ENCODE assay signal across 28 cellular contexts in genomic region chr12:108046135-108046534, GRCh38.
DNase-seq lines count a peak whose midpoint lies in the region; FAIRE-seq and TF ChIP-seq lines count a peak whose summit lies in the region.
"Had no signal": no experiment of that assay in that cellular context is flagged by ENCODE, and none has a peak within 500 bp of the region (broad histone marks: within the 10 kb centered on the region; RNA-seq: fewer than 3 reads in every experiment).

No MANE protein-coding gene starts in this region.

- H3F3A ChIP-seq in MM.1S (ENCODE audit: insufficient read depth, low read length) (peaks cover 11% of the 10 kb centered on the region), neural progenitor cell (ENCODE audit: low read depth) (peaks cover 3% of the 10 kb centered on the region)

- WGBS in H1 (ENCODE audit: extremely low coverage in 1 of 2, insufficient coverage in 1 of 2, insufficient read length in 1 of 2, insufficient replicate concordance in 2 of 2, low coverage in 1 of 2, low lambda C conversion rate in 2 of 2, missing lambda C conversion rate in 1 of 2), 2 experiments: 84% methylated on average over 10 of the region's 10 CpGs; no CpG with 5 or more reads in 1 of the 2 experiments

- TF ChIP-seq RAD21 in H1 (IDR thresholded peaks at IDR 0.05 in 1 of 2, conservative IDR thresholded peaks at IDR 0.05 in 1 of 2; ENCODE audit: low read depth in 2 of 2, low read length in 2 of 2): no peak

- peaks cover 2% of the 10 kb centered on the region for H3K27me3 Mint-ChIP-seq in neural progenitor cell (ENCODE audit: insufficient read depth, low read depth)
- peaks cover 6% of the 10 kb centered on the region for H3K27me3 Mint-ChIP-seq in activated CD4-positive, alpha-beta T cell treated with anti-CD3 and anti-CD28 coated beads, Interleukin-2, amount 10 ng/mL, durations not matched to agents 24 days and 14 days

- no peak overlapping the region for H3K18ac ChIP-seq in H1 (ENCODE audit: extremely low read depth, low read length)

- H3K79me2 ChIP-seq in MM.1S (ENCODE audit: low read length): no peaks in the 10 kb centered on the region
- H3K79me2 ChIP-seq in H1 (ENCODE audit: control insufficient read depth in 1 of 2, insufficient read depth in 2 of 2, low read length in 2 of 2): no peaks in the 10 kb centered on the region
- H3K79me2 ChIP-seq in neural progenitor cell (ENCODE audit: low read depth): no peaks in the 10 kb centered on the region

- H4K8ac ChIP-seq in H1 (ENCODE audit: extremely low read depth, insufficient read depth, low read length): no peak overlapping the region

- no peak overlapping the region for H2BK15ac ChIP-seq in H1 (ENCODE audit: low read length)

- H3K27ac ChIP-seq in A673 (ENCODE audit: low read depth, low read length, poor library complexity, severe bottlenecking): no peak overlapping the region
- no peak overlapping the region for H3K27ac ChIP-seq in MM.1S (ENCODE audit: low read length)
- no peak overlapping the region for H3K27ac ChIP-seq in H1 (ENCODE audit: low read depth, low read length)
- no peak overlapping the region for H3K27ac ChIP-seq in neural progenitor cell

- no peaks in the 10 kb centered on the region; the same call in 1 of the 2 replicates for H3K23me2 ChIP-seq in H1 (ENCODE audit: low read depth, low read length)

- H3K9me3 ChIP-seq in A673 (ENCODE audit: low read depth, low read length, poor library complexity, severe bottlenecking) (no peaks in the 10 kb centered on the region), MM.1S (replicated peaks; ENCODE audit: insufficient read depth, low read length) (no peaks in the 10 kb centered on the region), H1 (ENCODE audit: insufficient read depth in 2 of 2, low read depth in 1 of 2, low read length in 1 of 2) (no peaks in the 10 kb centered on the region), neural progenitor cell (ENCODE audit: low read depth) (no peaks in the 10 kb centered on the region)
- H3K9me3 ChIP-seq: lower lobe of right lung, pancreas, tibial nerve had no signal

- no peak overlapping the region for H4K91ac ChIP-seq in H1 (replicated peaks; ENCODE audit: insufficient read length, low read length)

- H3K4ac ChIP-seq in H1 (replicated peaks; ENCODE audit: insufficient read length, low read depth, low read length): no peak overlapping the region

- H3K36me3 ChIP-seq in A673 (ENCODE audit: insufficient read depth, low read length, poor library complexity, severe bottlenecking): no peaks in the 10 kb centered on the region
- no peaks in the 10 kb centered on the region for H3K36me3 ChIP-seq in MM.1S (replicated peaks; ENCODE audit: insufficient read depth, low read length)
- H3K36me3 ChIP-seq in H1 (ENCODE audit: control insufficient read depth in 2 of 4, insufficient read depth in 4 of 4, low read length in 3 of 4): no peaks in the 10 kb centered on the region
- H3K36me3 ChIP-seq in neural progenitor cell: no peaks in the 10 kb centered on the region
- H3K36me3 ChIP-seq: lower lobe of right lung, pancreas, tibial nerve had no signal

- H3K23ac ChIP-seq in H1 (ENCODE audit: insufficient read length): no peak overlapping the region

- H3K27me3 ChIP-seq in A673 (replicated peaks; ENCODE audit: insufficient read depth, low read depth, low read length, poor library complexity): peaks cover 27% of the 10 kb centered on the region
- no peaks in the 10 kb centered on the region for H3K27me3 ChIP-seq in MM.1S (replicated peaks; ENCODE audit: insufficient read depth, low read length)
- 0 out of 7 replicates have a peak, but pooled peaks cover 0 to 2% (median 0%) of the 10 kb centered on the region in 4 experiments for H3K27me3 ChIP-seq in H1 (replicated peaks in 1 of 4; ENCODE audit: control insufficient read depth in 3 of 4, extremely low read depth in 1 of 4, insufficient read depth in 3 of 4, low read length in 3 of 4)
- H3K27me3 ChIP-seq in neural progenitor cell: no peaks in the 10 kb centered on the region
- H3K27me3 ChIP-seq: tibial nerve had no signal

- H3K4me2 ChIP-seq in MM.1S (ENCODE audit: low read depth, low read length) (peak overlapping the region; percentile 68; the same call in 1 of the 2 replicates), H1 (ENCODE audit: insufficient read depth in 1 of 2, low read depth in 2 of 2, low read length in 2 of 2) (no peak overlapping the region), neural progenitor cell (no peak overlapping the region)

- no peaks in the 10 kb centered on the region for H3K9me2 ChIP-seq in MM.1S (replicated peaks; ENCODE audit: insufficient read depth, low read length)

- no peak overlapping the region for H3K4me3 ChIP-seq in A673 (ENCODE audit: low read depth, low read length, poor library complexity, severe bottlenecking)
- 0 out of 2 replicates have a peak overlapping the region, but pooled peaks have one; percentile 37 for H3K4me3 ChIP-seq in MM.1S (ENCODE audit: low read length)
- H3K4me3 ChIP-seq in H1 (ENCODE audit: extremely low read depth in 1 of 4, insufficient read depth in 2 of 4, low read depth in 3 of 4, low read length in 4 of 4): no peak overlapping the region
- H3K4me3 ChIP-seq in neural progenitor cell: no peak overlapping the region
- H3K4me3 ChIP-seq: lower lobe of right lung, pancreas had no signal

- no peak overlapping the region for H4K5ac ChIP-seq in H1 (ENCODE audit: insufficient read length, low read depth, low read length)

- H3K79me1 ChIP-seq in H1 (ENCODE audit: low read depth, low read length): no peaks in the 10 kb centered on the region

- H3K56ac ChIP-seq in H1 (replicated peaks; ENCODE audit: insufficient read length, low read depth, low read length): no peak overlapping the region

- peak overlapping the region; percentile 27 for H3K27ac Mint-ChIP-seq in neural progenitor cell
- no peak overlapping the region for H3K27ac Mint-ChIP-seq in activated CD4-positive, alpha-beta T cell treated with anti-CD3 and anti-CD28 coated beads, Interleukin-2, amount 10 ng/mL, durations not matched to agents 24 days and 14 days
- H3K27ac Mint-ChIP-seq: activated CD8-positive, alpha-beta T cell treated with anti-CD3 and anti-CD28 coated beads for 36 hours; activated T-helper 2 cell treated with anti-CD3 and anti-CD28 coated beads, Interferon-gamma antibody, Interleukin-2, Interleukin-4, amounts not matched to agents 10 μg/mL and 5 μg/mL and 100 μg/mL, durations not matched to agents 14 hours and 24 hours and 36 hours; natural killer cell had no signal

- peaks cover 46% of the 10 kb centered on the region for H3K4me1 Mint-ChIP-seq in neural progenitor cell
- peaks cover 2% of the 10 kb centered on the region for H3K4me1 Mint-ChIP-seq in activated CD4-positive, alpha-beta T cell treated with anti-CD3 and anti-CD28 coated beads, Interleukin-2, amount 10 ng/mL, durations not matched to agents 24 days and 14 days

- no peak for FAIRE-seq in H1 (lab: Jason Lieb, UNC)
- FAIRE-seq: pancreas had no signal

- DNase-seq in A673 (ENCODE audit: low spot score): peak; percentile 5
- no peak for DNase-seq in MM.1S
- DNase-seq in H1 (ENCODE audit: low read depth in 1 of 2, low spot score in 2 of 2): no peak
- no peak for DNase-seq in neural progenitor cell (ENCODE audit: low spot score)
- DNase-seq in Ammon's horn (ENCODE audit: low spot score): no peak
- DNase-seq in inferior parietal cortex (ENCODE audit: extremely low spot score): no peak
- no peak for DNase-seq in 8988T
- DNase-seq in activated CD4-positive, alpha-beta T cell treated with anti-CD3 and anti-CD28 coated beads, Interleukin-2, amount 10 ng/mL, durations not matched to agents 24 days and 14 days: no peak
- DNase-seq: ACHN; activated CD4-positive, CD25-positive, alpha-beta regulatory T cell treated with anti-CD3 and anti-CD28 coated beads, Interleukin-2, amount 50 U/mL, for 72 hours; activated CD8-positive, alpha-beta T cell treated with anti-CD3 and anti-CD28 coated beads for 36 hours; activated naive CD4-positive, alpha-beta T cell treated with anti-CD3 and anti-CD28 coated beads, Interleukin-2, amount 50 U/mL, for 16 hours; cerebellar nuclear complex; DMS153; foreskin fibroblast; head of caudate nucleus; kidney glomerular epithelial cell; lower lobe of right lung; natural killer cell; NCI-H1694; NCI-H510A treated with DMSO at 0.1 percent for 48 hours; pancreas; stimulated activated CD4-positive, alpha-beta T cell treated with anti-CD3 and anti-CD28 coated beads, Interleukin-1b, Interleukin-23, amount 100 ng/mL, for 48 hours; stimulated activated naive CD8-positive, alpha-beta T cell treated with anti-CD3 and anti-CD28 coated beads, Interleukin-15, Interleukin-2, amounts not matched to agents 100 U/mL and 50 U/mL, for 24 hours; T-helper 2 cell had no signal

- intact Hi-C loops in A673 (cut with micrococcal nuclease; ENCODE audit: unreplicated experiment): no loop called here
- intact Hi-C loops in activated CD4-positive, alpha-beta T cell treated with anti-CD3 and anti-CD28 coated beads, Interleukin-2, amount 10 ng/mL, durations not matched to agents 24 days and 14 days (cut with micrococcal nuclease): no loop called here

- no peak for TF ChIP-seq CTCF in A673 (conservative IDR thresholded peaks at IDR 0.05; ENCODE audit: low read depth, low read length)
- no peak for TF ChIP-seq CTCF in MM.1S (IDR thresholded peaks at IDR 0.05; ENCODE audit: low read length)
- TF ChIP-seq CTCF in H1 (IDR thresholded peaks at IDR 0.05; ENCODE audit: control extremely low read depth in 1 of 3, insufficient read depth in 1 of 3, low read depth in 1 of 3, low read length in 3 of 3): no peak
- no peak for TF ChIP-seq CTCF in neural progenitor cell (IDR thresholded peaks at IDR 0.05)

- no peak overlapping the region for H3K14ac ChIP-seq in H1 (ENCODE audit: insufficient read length)

- H2BK120ac ChIP-seq in H1 (replicated peaks; ENCODE audit: low read depth, low read length): no peak overlapping the region

- H2BK12ac ChIP-seq in H1 (ENCODE audit: low read depth, low read length): no peak overlapping the region

- CTCF ChIA-PET in A673 (lab: Charles Lee) (no interaction called here), H1 (lab: Charles Lee; ENCODE audit: partially characterized antibody) (interaction anchor here (3.1 kb wide), 1 partner anchor 17 kb away, joined by 11 read pairs; no protein-coding TSS in a partner anchor)

- no peaks in the 10 kb centered on the region for H3K9me3 Mint-ChIP-seq in neural progenitor cell
- no peaks in the 10 kb centered on the region for H3K9me3 Mint-ChIP-seq in activated CD4-positive, alpha-beta T cell treated with anti-CD3 and anti-CD28 coated beads, Interleukin-2, amount 10 ng/mL, durations not matched to agents 24 days and 14 days
- H3K9me3 Mint-ChIP-seq: activated CD8-positive, alpha-beta T cell treated with anti-CD3 and anti-CD28 coated beads for 36 hours; activated T-helper 2 cell treated with anti-CD3 and anti-CD28 coated beads, Interferon-gamma antibody, Interleukin-2, Interleukin-4, amounts not matched to agents 10 μg/mL and 5 μg/mL and 100 μg/mL, durations not matched to agents 14 hours and 24 hours and 36 hours; brain; natural killer cell had no signal

- BruUV-seq in A673 (replicated peaks; lab: Mats Ljungman, UMichigan): no TSS peak

- H2BK5ac ChIP-seq in H1 (ENCODE audit: low read depth, low read length): no peak overlapping the region

- H4K20me1 ChIP-seq in MM.1S (ENCODE audit: insufficient read depth, low read length): no peaks in the 10 kb centered on the region
- no peaks in the 10 kb centered on the region for H4K20me1 ChIP-seq in H1 (replicated peaks in 1 of 2; ENCODE audit: control insufficient read depth in 1 of 2, insufficient read depth in 2 of 2, low read length in 2 of 2)
- H4K20me1 ChIP-seq in neural progenitor cell (ENCODE audit: low read depth): no peaks in the 10 kb centered on the region

- no peak for TF ChIP-seq EP300 in H1 (IDR thresholded peaks at IDR 0.05; ENCODE audit: borderline replicate concordance in 1 of 2, low read depth in 2 of 2, low read length in 2 of 2)

- H2AK5ac ChIP-seq in H1 (ENCODE audit: low read depth, low read length): no peak overlapping the region

- H3K4me1 ChIP-seq in A673 (ENCODE audit: insufficient read depth, low read length, poor library complexity, severe bottlenecking) (no peaks in the 10 kb centered on the region), MM.1S (ENCODE audit: low read length) (peaks cover 27% of the 10 kb centered on the region), H1 (replicated peaks in 1 of 4; ENCODE audit: control insufficient read depth in 3 of 4, insufficient read depth in 4 of 4, low read length in 3 of 4) (no peaks in the 10 kb centered on the region), neural progenitor cell (peaks cover 14% of the 10 kb centered on the region)
- H3K4me1 ChIP-seq: lower lobe of right lung, pancreas had no signal

- POLR2A ChIA-PET in A673 (lab: Charles Lee; ENCODE audit: low non-redundant PET): no interaction called here
- POLR2A ChIA-PET in H1 (lab: Charles Lee; ENCODE audit: partially characterized antibody): no interaction called here

- no peaks in the 10 kb centered on the region for H3K36me3 Mint-ChIP-seq in neural progenitor cell
- H3K36me3 Mint-ChIP-seq in activated CD4-positive, alpha-beta T cell treated with anti-CD3 and anti-CD28 coated beads, Interleukin-2, amount 10 ng/mL, durations not matched to agents 24 days and 14 days (ENCODE audit: low read depth): no peaks in the 10 kb centered on the region
- H3K36me3 Mint-ChIP-seq: brain, natural killer cell had no signal

- no peak for TF ChIP-seq POLR2A in H1 (IDR thresholded peaks at IDR 0.05; ENCODE audit: control extremely low read depth in 1 of 2, low read depth in 2 of 2, low read length in 2 of 2)

- H3K4me3 Mint-ChIP-seq in neural progenitor cell: no peak overlapping the region
- H3K4me3 Mint-ChIP-seq in activated CD4-positive, alpha-beta T cell treated with anti-CD3 and anti-CD28 coated beads, Interleukin-2, amount 10 ng/mL, durations not matched to agents 24 days and 14 days: no peak overlapping the region
- H3K4me3 Mint-ChIP-seq: activated CD8-positive, alpha-beta T cell treated with anti-CD3 and anti-CD28 coated beads for 36 hours; brain; natural killer cell had no signal

- H3K9ac ChIP-seq in MM.1S (ENCODE audit: low read length) (no peak overlapping the region), H1 (replicated peaks in 1 of 4; ENCODE audit: extremely low read depth in 1 of 4, low read depth in 3 of 4, low read length in 3 of 4) (no peak overlapping the region), neural progenitor cell (no peak overlapping the region)

- H2BK20ac ChIP-seq in H1 (ENCODE audit: low read length): no peak overlapping the region

- H2AFZ ChIP-seq in MM.1S (ENCODE audit: low read length) (no peak overlapping the region), H1 (ENCODE audit: low read length) (peak overlapping the region; percentile 88; the same call in 1 of the 2 replicates), neural progenitor cell (replicated peaks) (peak overlapping the region; percentile 74)
